Comparison of ENCODE assay signal across 8 cellular contexts in genomic region chr16:66880288-66881013, GRCh38.
DNase-seq lines count a peak whose midpoint lies in the region; ATAC-seq and TF ChIP-seq lines count a peak whose summit lies in the region.

PDP2 (plus strand) TSS chr16:66880515; CDS start chr16:66884285, 3,770 bp downstream.

- peaks cover 18% of the 10 kb centered on the region for H3K36me3 Mint-ChIP-seq in central memory CD8-positive, alpha-beta T cell (ENCODE audit: insufficient read depth)

- no peaks in the 10 kb centered on the region for H3K9me3 Mint-ChIP-seq in central memory CD8-positive, alpha-beta T cell

- peak; percentile 68 for TF ChIP-seq POLR2A in GM18951 (IDR thresholded peaks at IDR 0.05; ENCODE audit: extremely low read depth, insufficient read depth, insufficient read length)

- peaks cover 32% of the 10 kb centered on the region for H3K4me1 Mint-ChIP-seq in central memory CD8-positive, alpha-beta T cell

- in situ Hi-C loops in GM18951 (cut with MboI; ENCODE audit: low sequenced_read_pairs, unreplicated experiment) = no loop called here

- DNase-seq in AG09309 (ENCODE audit: low read depth) (peak; percentile 74), NCI-H2227 treated with DMSO at 0.1 percent for 48 hours (lab: John Stamatoyannopoulos, UW) (peak; percentile 84), iris pigment epithelial cell (ENCODE audit: low read depth) (peak; percentile 88)
- DNase-seq in activated CD4-positive, CD25-positive, alpha-beta regulatory T cell treated with anti-CD3 and anti-CD28 coated beads, Interleukin-2, amount 50 U/mL, for 16 hours (ENCODE audit: low read depth, low spot score) = peak; percentile 76
- peak; percentile 77 to 78 for DNase-seq in central memory CD8-positive, alpha-beta T cell (ENCODE audit: low spot score in 2 of 2)
- DNase-seq in stimulated activated CD4-positive, alpha-beta T cell treated with anti-CD3 and anti-CD28 coated beads, Interleukin-12 subunit alpha, Interleukin-12 subunit beta, amount 100 ng/mL, for 24 hours (ENCODE audit: low read depth in 2 of 2) = peak; percentile 79 to 93

- peak within 1 kb of the TSS; percentile 99 for H3K4me3 Mint-ChIP-seq in central memory CD8-positive, alpha-beta T cell

- peak within 1 kb of the TSS; percentile 90 for H3K4me3 ChIP-seq in AG09309 (ENCODE audit: control insufficient read depth, low read depth, low read length)

- no peak for TF ChIP-seq CTCF in AG09309 (IDR thresholded peaks at IDR 0.05; ENCODE audit: control insufficient read depth, insufficient read depth, low read depth, low read length, missing control alignments)

- H3K27ac Mint-ChIP-seq in central memory CD8-positive, alpha-beta T cell (ENCODE audit: low read depth) = peak within 1 kb of the TSS; percentile 96

- peak; percentile 96 for ATAC-seq in HG03175 (IDR thresholded peaks at IDR 0.05; ENCODE audit: unreplicated experiment)
- peak; percentile 96 for ATAC-seq in central memory CD8-positive, alpha-beta T cell (replicated peaks; ENCODE audit: extremely low read depth, poor library complexity, severe bottlenecking)

- no peaks in the 10 kb centered on the region for H3K27me3 Mint-ChIP-seq in central memory CD8-positive, alpha-beta T cell

Comparison
In these comparisons a context has a peak if more than half of its experiments do, and no peak if none do; other contexts are left out.
1. Peak in every context shown above with its lines: DNase-seq, ATAC-seq and H3K4me3 ChIP-seq.